ENCODE assay signal across 18 cellular contexts in genomic region chr2:72674982-72675915, GRCh38.
"Had no signal": no experiment of that assay in that cellular context is flagged by ENCODE, and none has a peak within 500 bp of the region (broad histone marks: within the 10 kb centered on the region; RNA-seq: fewer than 3 reads in every experiment).

No MANE protein-coding gene starts in this region.

- H3K27me3 Mint-ChIP-seq: memory B cell; stimulated activated naive CD8-positive, alpha-beta T cell treated with anti-CD3 and anti-CD28 coated beads, Interleukin-15, amount 100 ng/mL, for 72 hours had no signal

- H3K36me3 Mint-ChIP-seq: natural killer cell had no signal

- H3K4me1 ChIP-seq: adrenal gland had no signal

- H3K27ac Mint-ChIP-seq: activated naive CD4-positive, alpha-beta T cell treated with anti-CD3 and anti-CD28 coated beads, Interleukin-2, amount 50 U/mL, for 72 hours; memory B cell; natural killer cell; stimulated activated naive CD8-positive, alpha-beta T cell treated with anti-CD3 and anti-CD28 coated beads, Interleukin-15, amount 100 ng/mL, for 72 hours had no signal

- H3K4me3 Mint-ChIP-seq: memory B cell; natural killer cell; stimulated activated naive CD8-positive, alpha-beta T cell treated with anti-CD3 and anti-CD28 coated beads, Interleukin-15, amount 100 ng/mL, for 72 hours had no signal

- H3K79me2 ChIP-seq: parathyroid adenoma had no signal

- H3K27me3 ChIP-seq: adrenal gland had no signal

- H3K9me3 ChIP-seq: adrenal gland had no signal

- H3K4me3 ChIP-seq: adrenal gland, skin epidermis had no signal

- H3K9me3 Mint-ChIP-seq: natural killer cell had no signal

- H3K9ac ChIP-seq: parathyroid adenoma had no signal

- H3K4me1 Mint-ChIP-seq: stimulated activated naive CD8-positive, alpha-beta T cell treated with anti-CD3 and anti-CD28 coated beads, Interleukin-15, amount 100 ng/mL, for 72 hours had no signal

- H3K27ac ChIP-seq: adrenal gland, parathyroid adenoma, skin epidermis, WERI-Rb-1 had no signal

- H3K36me3 ChIP-seq: adrenal gland, WERI-Rb-1 had no signal

- DNase-seq: activated CD4-positive, alpha-beta T cell treated with anti-CD3 and anti-CD28 coated beads, Interleukin-2, amount 50 U/mL, for 4 hours; activated gamma-delta T cell treated with Interleukin-2 at 50 U/mL for 16 hours; adrenal gland; effector CD4-positive, alpha-beta T cell; hippocampal formation; left cardiac atrium; natural killer cell; stimulated activated CD4-positive, alpha-beta T cell treated with anti-CD3 and anti-CD28 coated beads, Interleukin-15, amount 100 ng/mL, for 24 hours; stimulated activated CD4-positive, alpha-beta T cell treated with anti-CD3 and anti-CD28 coated beads, Interleukin-2, amount 100 ng/mL, for 48 hours; stimulated activated naive CD8-positive, alpha-beta T cell treated with anti-CD3 and anti-CD28 coated beads, Interleukin-15, amount 100 ng/mL, for 72 hours; SW 1271; T-helper 2 cell; WERI-Rb-1 had no signal

- ATAC-seq: activated naive CD4-positive, alpha-beta T cell treated with anti-CD3 and anti-CD28 coated beads, Interleukin-2, amount 50 U/mL, for 72 hours; esophagus mucosa; natural killer cell; stimulated activated naive CD8-positive, alpha-beta T cell treated with anti-CD3 and anti-CD28 coated beads, Interleukin-15, amount 100 ng/mL, for 72 hours had no signal

- H2AFZ ChIP-seq: parathyroid adenoma had no signal
